ENCODE assay signal across 1 cellular context in the genomic region with DNA sequence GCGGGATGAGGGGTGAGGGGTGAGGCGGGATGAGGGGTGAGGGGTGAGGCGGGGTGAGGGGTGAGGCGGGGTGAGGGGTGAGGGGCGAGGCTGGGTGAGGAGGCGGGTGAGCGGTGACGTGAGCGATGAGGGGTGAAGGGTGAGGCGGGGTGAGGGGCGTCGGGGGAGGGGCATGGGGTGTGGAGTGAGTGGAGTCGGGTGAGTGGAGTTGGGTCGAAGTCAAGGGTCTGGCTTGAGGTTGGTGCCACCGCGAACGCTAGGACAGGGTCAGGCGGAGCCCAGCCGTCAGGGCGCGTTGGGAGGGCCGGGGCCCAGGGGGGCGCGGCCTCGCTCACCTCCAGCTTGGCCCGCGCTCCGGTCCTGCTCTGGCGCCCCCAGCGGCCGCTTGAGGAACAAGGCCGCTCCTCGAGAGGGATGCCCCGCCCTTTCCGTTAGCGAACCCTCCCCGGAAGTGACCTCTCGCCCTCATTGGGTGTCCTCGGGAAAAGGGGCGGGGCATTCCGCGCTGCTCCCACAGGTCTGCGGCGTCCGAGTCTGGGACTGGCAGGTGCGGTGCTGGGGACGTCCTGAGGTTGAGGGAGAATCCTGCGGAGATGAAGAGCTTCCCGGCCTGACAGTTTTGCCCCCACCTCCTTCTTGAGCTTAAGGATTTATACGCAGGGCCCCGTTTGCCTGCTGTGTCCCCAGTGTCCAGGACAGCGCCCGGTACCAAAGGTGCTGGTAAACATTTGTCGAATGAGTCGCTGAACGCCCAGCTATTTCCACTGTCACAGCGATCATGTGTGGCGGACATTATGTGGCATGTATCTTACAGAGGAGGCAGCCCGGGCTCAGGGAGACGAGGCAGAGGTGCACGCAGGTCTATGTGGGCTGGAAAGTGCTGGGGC.
TF ChIP-seq lines count a peak whose summit lies in the region.

A gene with protein sequence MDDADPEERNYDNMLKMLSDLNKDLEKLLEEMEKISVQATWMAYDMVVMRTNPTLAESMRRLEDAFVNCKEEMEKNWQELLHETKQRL (minus strand): TSS at position 397 of the 887 bp plus-strand sequence. CDS start 6,514 bp downstream, outside the sequence.

TF ChIP-seq in K562, 482 proteins besides CTCF, POLR2A, EP300 and RAD21 (continued from another document and continues in another):
- TF ChIP-seq, protein P1, sequence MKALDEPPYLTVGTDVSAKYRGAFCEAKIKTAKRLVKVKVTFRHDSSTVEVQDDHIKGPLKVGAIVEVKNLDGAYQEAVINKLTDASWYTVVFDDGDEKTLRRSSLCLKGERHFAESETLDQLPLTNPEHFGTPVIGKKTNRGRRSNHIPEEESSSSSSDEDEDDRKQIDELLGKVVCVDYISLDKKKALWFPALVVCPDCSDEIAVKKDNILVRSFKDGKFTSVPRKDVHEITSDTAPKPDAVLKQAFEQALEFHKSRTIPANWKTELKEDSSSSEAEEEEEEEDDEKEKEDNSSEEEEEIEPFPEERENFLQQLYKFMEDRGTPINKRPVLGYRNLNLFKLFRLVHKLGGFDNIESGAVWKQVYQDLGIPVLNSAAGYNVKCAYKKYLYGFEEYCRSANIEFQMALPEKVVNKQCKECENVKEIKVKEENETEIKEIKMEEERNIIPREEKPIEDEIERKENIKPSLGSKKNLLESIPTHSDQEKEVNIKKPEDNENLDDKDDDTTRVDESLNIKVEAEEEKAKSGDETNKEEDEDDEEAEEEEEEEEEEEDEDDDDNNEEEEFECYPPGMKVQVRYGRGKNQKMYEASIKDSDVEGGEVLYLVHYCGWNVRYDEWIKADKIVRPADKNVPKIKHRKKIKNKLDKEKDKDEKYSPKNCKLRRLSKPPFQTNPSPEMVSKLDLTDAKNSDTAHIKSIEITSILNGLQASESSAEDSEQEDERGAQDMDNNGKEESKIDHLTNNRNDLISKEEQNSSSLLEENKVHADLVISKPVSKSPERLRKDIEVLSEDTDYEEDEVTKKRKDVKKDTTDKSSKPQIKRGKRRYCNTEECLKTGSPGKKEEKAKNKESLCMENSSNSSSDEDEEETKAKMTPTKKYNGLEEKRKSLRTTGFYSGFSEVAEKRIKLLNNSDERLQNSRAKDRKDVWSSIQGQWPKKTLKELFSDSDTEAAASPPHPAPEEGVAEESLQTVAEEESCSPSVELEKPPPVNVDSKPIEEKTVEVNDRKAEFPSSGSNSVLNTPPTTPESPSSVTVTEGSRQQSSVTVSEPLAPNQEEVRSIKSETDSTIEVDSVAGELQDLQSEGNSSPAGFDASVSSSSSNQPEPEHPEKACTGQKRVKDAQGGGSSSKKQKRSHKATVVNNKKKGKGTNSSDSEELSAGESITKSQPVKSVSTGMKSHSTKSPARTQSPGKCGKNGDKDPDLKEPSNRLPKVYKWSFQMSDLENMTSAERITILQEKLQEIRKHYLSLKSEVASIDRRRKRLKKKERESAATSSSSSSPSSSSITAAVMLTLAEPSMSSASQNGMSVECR (CRISPR knock-in tag; IDR thresholded peaks at IDR 0.05), result no peak
- TF ChIP-seq GABPA (tag; conservative IDR thresholded peaks at IDR 0.05; ENCODE audit: low read depth), result peak; percentile 84
- TF ChIP-seq SOX6 (IDR thresholded peaks at IDR 0.05), result 0 out of 2 replicates have a peak, but pooled peaks have one; percentile 31
- peak; percentile 82 for TF ChIP-seq ETV5 (CRISPR knock-in tag; IDR thresholded peaks at IDR 0.05; ENCODE audit: low read depth)
- TF ChIP-seq, protein P2, sequence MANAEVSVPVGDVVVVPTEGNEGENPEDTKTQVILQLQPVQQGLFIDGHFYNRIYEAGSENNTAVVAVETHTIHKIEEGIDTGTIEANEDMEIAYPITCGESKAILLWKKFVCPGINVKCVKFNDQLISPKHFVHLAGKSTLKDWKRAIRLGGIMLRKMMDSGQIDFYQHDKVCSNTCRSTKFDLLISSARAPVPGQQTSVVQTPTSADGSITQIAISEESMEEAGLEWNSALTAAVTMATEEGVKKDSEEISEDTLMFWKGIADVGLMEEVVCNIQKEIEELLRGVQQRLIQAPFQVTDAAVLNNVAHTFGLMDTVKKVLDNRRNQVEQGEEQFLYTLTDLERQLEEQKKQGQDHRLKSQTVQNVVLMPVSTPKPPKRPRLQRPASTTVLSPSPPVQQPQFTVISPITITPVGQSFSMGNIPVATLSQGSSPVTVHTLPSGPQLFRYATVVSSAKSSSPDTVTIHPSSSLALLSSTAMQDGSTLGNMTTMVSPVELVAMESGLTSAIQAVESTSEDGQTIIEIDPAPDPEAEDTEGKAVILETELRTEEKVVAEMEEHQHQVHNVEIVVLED (CRISPR knock-in tag; IDR thresholded peaks at IDR 0.05), result no peak
- TF ChIP-seq TAL1 (IDR thresholded peaks at IDR 0.05), result no peak
- peak; percentile 55; the same call in 1 of the 2 replicates for TF ChIP-seq PHF8 (IDR thresholded peaks at IDR 0.05; ENCODE audit: borderline replicate concordance, low read length)
- TF ChIP-seq, protein P3, sequence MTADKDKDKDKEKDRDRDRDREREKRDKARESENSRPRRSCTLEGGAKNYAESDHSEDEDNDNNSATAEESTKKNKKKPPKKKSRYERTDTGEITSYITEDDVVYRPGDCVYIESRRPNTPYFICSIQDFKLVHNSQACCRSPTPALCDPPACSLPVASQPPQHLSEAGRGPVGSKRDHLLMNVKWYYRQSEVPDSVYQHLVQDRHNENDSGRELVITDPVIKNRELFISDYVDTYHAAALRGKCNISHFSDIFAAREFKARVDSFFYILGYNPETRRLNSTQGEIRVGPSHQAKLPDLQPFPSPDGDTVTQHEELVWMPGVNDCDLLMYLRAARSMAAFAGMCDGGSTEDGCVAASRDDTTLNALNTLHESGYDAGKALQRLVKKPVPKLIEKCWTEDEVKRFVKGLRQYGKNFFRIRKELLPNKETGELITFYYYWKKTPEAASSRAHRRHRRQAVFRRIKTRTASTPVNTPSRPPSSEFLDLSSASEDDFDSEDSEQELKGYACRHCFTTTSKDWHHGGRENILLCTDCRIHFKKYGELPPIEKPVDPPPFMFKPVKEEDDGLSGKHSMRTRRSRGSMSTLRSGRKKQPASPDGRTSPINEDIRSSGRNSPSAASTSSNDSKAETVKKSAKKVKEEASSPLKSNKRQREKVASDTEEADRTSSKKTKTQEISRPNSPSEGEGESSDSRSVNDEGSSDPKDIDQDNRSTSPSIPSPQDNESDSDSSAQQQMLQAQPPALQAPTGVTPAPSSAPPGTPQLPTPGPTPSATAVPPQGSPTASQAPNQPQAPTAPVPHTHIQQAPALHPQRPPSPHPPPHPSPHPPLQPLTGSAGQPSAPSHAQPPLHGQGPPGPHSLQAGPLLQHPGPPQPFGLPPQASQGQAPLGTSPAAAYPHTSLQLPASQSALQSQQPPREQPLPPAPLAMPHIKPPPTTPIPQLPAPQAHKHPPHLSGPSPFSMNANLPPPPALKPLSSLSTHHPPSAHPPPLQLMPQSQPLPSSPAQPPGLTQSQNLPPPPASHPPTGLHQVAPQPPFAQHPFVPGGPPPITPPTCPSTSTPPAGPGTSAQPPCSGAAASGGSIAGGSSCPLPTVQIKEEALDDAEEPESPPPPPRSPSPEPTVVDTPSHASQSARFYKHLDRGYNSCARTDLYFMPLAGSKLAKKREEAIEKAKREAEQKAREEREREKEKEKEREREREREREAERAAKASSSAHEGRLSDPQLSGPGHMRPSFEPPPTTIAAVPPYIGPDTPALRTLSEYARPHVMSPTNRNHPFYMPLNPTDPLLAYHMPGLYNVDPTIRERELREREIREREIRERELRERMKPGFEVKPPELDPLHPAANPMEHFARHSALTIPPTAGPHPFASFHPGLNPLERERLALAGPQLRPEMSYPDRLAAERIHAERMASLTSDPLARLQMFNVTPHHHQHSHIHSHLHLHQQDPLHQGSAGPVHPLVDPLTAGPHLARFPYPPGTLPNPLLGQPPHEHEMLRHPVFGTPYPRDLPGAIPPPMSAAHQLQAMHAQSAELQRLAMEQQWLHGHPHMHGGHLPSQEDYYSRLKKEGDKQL (CRISPR knock-in tag; IDR thresholded peaks at IDR 0.05; ENCODE audit: borderline replicate concordance), result no peak
- TF ChIP-seq EP400 (IDR thresholded peaks at IDR 0.05), result peak; percentile 40; the same call in 1 of the 2 replicates
- TF ChIP-seq RB1 (IDR thresholded peaks at IDR 0.05; ENCODE audit: low read depth), result peak; percentile 93
- no peak for TF ChIP-seq RBM17 (IDR thresholded peaks at IDR 0.05; ENCODE audit: borderline replicate concordance, low read depth, low read length)
- peak; percentile 33; the same call in 1 of the 2 replicates for TF ChIP-seq HCFC1 (IDR thresholded peaks at IDR 0.05; ENCODE audit: low read depth, low read length)
- TF ChIP-seq NR2C2 (CRISPR knock-in tag; IDR thresholded peaks at IDR 0.05), result no peak
- peak; percentile 92 for TF ChIP-seq NR2C2 (tag; IDR thresholded peaks at IDR 0.05)
- no peak for TF ChIP-seq NCOA2 (IDR thresholded peaks at IDR 0.05; ENCODE audit: partially characterized antibody in 2 of 2)
- TF ChIP-seq NFATC3 (IDR thresholded peaks at IDR 0.05), result no peak
- TF ChIP-seq ZNF316 (IDR thresholded peaks at IDR 0.05), result no peak
- TF ChIP-seq ZFPM2 (CRISPR knock-in tag; IDR thresholded peaks at IDR 0.05), result no peak
- 0 out of 2 replicates have a peak, but pooled peaks have one; percentile 34 for TF ChIP-seq JUND (IDR thresholded peaks at IDR 0.05; ENCODE audit: borderline replicate concordance, low read depth, low read length)
- TF ChIP-seq JUND (tag; IDR thresholded peaks at IDR 0.05; ENCODE audit: borderline replicate concordance, low read depth, low read length), result no peak; the same call in 2 of the 3 replicates
- TF ChIP-seq HIVEP1 (CRISPR knock-in tag; IDR thresholded peaks at IDR 0.05), result no peak
- peak in 1 of 2 experiments; percentile 46; a peak in 1 of 4 replicates for TF ChIP-seq SIN3A (IDR thresholded peaks at IDR 0.05; ENCODE audit: borderline replicate concordance in 2 of 2, control insufficient read depth in 1 of 2, low read depth in 2 of 2, low read length in 2 of 2)
- TF ChIP-seq MCM3 (IDR thresholded peaks at IDR 0.05), result no peak
- no peak for TF ChIP-seq CBFB (CRISPR knock-in tag; IDR thresholded peaks at IDR 0.05)
- no peak for TF ChIP-seq KLF1 (tag; IDR thresholded peaks at IDR 0.05)
- no peak for TF ChIP-seq ZBED1 (IDR thresholded peaks at IDR 0.05)
- TF ChIP-seq ATF1 (CRISPR knock-in tag; IDR thresholded peaks at IDR 0.05), result no peak; the same call in 1 of the 2 replicates
- TF ChIP-seq ATF1 (tag; IDR thresholded peaks at IDR 0.05), result peak; percentile 53
- TF ChIP-seq, protein P4, sequence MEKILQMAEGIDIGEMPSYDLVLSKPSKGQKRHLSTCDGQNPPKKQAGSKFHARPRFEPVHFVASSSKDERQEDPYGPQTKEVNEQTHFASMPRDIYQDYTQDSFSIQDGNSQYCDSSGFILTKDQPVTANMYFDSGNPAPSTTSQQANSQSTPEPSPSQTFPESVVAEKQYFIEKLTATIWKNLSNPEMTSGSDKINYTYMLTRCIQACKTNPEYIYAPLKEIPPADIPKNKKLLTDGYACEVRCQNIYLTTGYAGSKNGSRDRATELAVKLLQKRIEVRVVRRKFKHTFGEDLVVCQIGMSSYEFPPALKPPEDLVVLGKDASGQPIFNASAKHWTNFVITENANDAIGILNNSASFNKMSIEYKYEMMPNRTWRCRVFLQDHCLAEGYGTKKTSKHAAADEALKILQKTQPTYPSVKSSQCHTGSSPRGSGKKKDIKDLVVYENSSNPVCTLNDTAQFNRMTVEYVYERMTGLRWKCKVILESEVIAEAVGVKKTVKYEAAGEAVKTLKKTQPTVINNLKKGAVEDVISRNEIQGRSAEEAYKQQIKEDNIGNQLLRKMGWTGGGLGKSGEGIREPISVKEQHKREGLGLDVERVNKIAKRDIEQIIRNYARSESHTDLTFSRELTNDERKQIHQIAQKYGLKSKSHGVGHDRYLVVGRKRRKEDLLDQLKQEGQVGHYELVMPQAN (IDR thresholded peaks at IDR 0.05; ENCODE audit: borderline replicate concordance), result no peak
- no peak for TF ChIP-seq SP2 (IDR thresholded peaks at IDR 0.05; ENCODE audit: extremely low read depth, low read depth, low read length, poor library complexity, severe bottlenecking)
- no peak for TF ChIP-seq ZNF696 (CRISPR knock-in tag; conservative IDR thresholded peaks at IDR 0.05)
- TF ChIP-seq MEIS2 (IDR thresholded peaks at IDR 0.05; ENCODE audit: partially characterized antibody), result peak; percentile 25
- TF ChIP-seq, protein P5, sequence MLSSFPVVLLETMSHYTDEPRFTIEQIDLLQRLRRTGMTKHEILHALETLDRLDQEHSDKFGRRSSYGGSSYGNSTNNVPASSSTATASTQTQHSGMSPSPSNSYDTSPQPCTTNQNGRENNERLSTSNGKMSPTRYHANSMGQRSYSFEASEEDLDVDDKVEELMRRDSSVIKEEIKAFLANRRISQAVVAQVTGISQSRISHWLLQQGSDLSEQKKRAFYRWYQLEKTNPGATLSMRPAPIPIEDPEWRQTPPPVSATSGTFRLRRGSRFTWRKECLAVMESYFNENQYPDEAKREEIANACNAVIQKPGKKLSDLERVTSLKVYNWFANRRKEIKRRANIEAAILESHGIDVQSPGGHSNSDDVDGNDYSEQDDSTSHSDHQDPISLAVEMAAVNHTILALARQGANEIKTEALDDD (IDR thresholded peaks at IDR 0.05), result no peak
- 0 out of 2 replicates have a peak, but pooled peaks have one; percentile 25 for TF ChIP-seq TOE1 (IDR thresholded peaks at IDR 0.05; ENCODE audit: borderline replicate concordance)
- no peak for TF ChIP-seq TOE1 (CRISPR knock-in tag; IDR thresholded peaks at IDR 0.05; ENCODE audit: borderline replicate concordance, low read depth)
- peak; percentile 51 for TF ChIP-seq CREM (IDR thresholded peaks at IDR 0.05; ENCODE audit: low read depth)
- TF ChIP-seq SAP30 (IDR thresholded peaks at IDR 0.05; ENCODE audit: borderline replicate concordance, insufficient read depth, low read depth, low read length, poor library complexity, severe bottlenecking), result no peak
- no peak for TF ChIP-seq CSDE1 (IDR thresholded peaks at IDR 0.05)
- TF ChIP-seq ARNT (IDR thresholded peaks at IDR 0.05), result no peak
- TF ChIP-seq, protein P6, sequence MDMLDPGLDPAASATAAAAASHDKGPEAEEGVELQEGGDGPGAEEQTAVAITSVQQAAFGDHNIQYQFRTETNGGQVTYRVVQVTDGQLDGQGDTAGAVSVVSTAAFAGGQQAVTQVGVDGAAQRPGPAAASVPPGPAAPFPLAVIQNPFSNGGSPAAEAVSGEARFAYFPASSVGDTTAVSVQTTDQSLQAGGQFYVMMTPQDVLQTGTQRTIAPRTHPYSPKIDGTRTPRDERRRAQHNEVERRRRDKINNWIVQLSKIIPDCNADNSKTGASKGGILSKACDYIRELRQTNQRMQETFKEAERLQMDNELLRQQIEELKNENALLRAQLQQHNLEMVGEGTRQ (CRISPR knock-in tag; IDR thresholded peaks at IDR 0.05), result no peak
- TF ChIP-seq KHSRP (IDR thresholded peaks at IDR 0.05), result no peak
- peak; percentile 42 for TF ChIP-seq ESRRA (IDR thresholded peaks at IDR 0.05; ENCODE audit: borderline replicate concordance, low read depth)
- TF ChIP-seq CCNT2 (IDR thresholded peaks at IDR 0.05; ENCODE audit: borderline replicate concordance, extremely low read depth, insufficient read length, low read depth, low read length), result peak; percentile 44
- no peak for TF ChIP-seq FOXA1 (IDR thresholded peaks at IDR 0.05; ENCODE audit: borderline replicate concordance)
- no peak for TF ChIP-seq HDGF (IDR thresholded peaks at IDR 0.05)
- TF ChIP-seq CTBP1 (IDR thresholded peaks at IDR 0.05; ENCODE audit: borderline replicate concordance), result peak; percentile 76
- no peak for TF ChIP-seq CBFA2T2 (conservative IDR thresholded peaks at IDR 0.05)
- TF ChIP-seq SNIP1 (IDR thresholded peaks at IDR 0.05; ENCODE audit: low read depth), result no peak
